Comparison of ENCODE assay signal across 11 cellular contexts in genomic region chr16:23505942-23506605, GRCh38. TPM values are rescaled to one million over a fixed set of nuclear protein-coding genes. Genes with fewer than 3 reads are reported as not detected.
DNase-seq lines count a peak whose midpoint lies in the region; ATAC-seq and TF ChIP-seq lines count a peak whose summit lies in the region.
"Had no signal": no experiment of that assay in that cellular context is flagged by ENCODE, and none has a peak within 500 bp of the region (broad histone marks: within the 10 kb centered on the region; RNA-seq: fewer than 3 reads in every experiment).

No MANE protein-coding gene starts in this region.

- H3K4me1 Mint-ChIP-seq in Caco-2 (ENCODE audit: low read depth, unreplicated experiment): peaks cover 33% of the 10 kb centered on the region
- peaks cover 60 to 63% of the 10 kb centered on the region in 2 experiments for H3K4me1 Mint-ChIP-seq in H9
- peaks cover 33 to 85% (median 71%) of the 10 kb centered on the region in 4 donors for H3K4me1 Mint-ChIP-seq in naive thymus-derived CD8-positive, alpha-beta T cell

- H3K79me1 ChIP-seq in H9 (ENCODE audit: insufficient read depth, low read depth, low read length, poor library complexity, severe bottlenecking): peaks cover 15% of the 10 kb centered on the region

- DNase-seq in Caco-2 (no peak), H9 (no peak), astrocyte of the spinal cord (ENCODE audit: low read depth, low spot score) (peak; percentile 9), transverse colon (no peak), hypothalamus (lab: John Stamatoyannopoulos, UW) (no peak)
- DNase-seq in naive thymus-derived CD8-positive, alpha-beta T cell: no peak
- DNase-seq: activated T-cell treated with anti-CD3 and anti-CD28 coated beads, Interleukin-2, amount 50 U/mL, for 1 hour; DMS53; NCI-H524 treated with DMSO at 0.1 percent for 48 hours had no signal

- no peak overlapping the region for H3K14ac ChIP-seq in H9 (ENCODE audit: insufficient read depth, low read length)

- H3K23ac ChIP-seq in H9 (ENCODE audit: insufficient read length, low read depth, low read length): no peak overlapping the region

- no peak overlapping the region for H3K4me2 ChIP-seq in H9 (ENCODE audit: insufficient read depth, insufficient read length, low read length)

- H3T11ph ChIP-seq in H9 (ENCODE audit: low read length): no peak overlapping the region

- H3K4me3 ChIP-seq in Caco-2 (ENCODE audit: low read depth, low read length): no peak overlapping the region
- no peak overlapping the region for H3K4me3 ChIP-seq in astrocyte of the spinal cord (ENCODE audit: low read depth, low read length)
- H3K4me3 ChIP-seq in transverse colon: no peak overlapping the region

- no peak overlapping the region for H2BK15ac ChIP-seq in H9 (ENCODE audit: low read depth, low read length)

- H4K8ac ChIP-seq in H9 (replicated peaks; ENCODE audit: insufficient read length, low read depth, low read length): no peak overlapping the region

- no peaks in the 10 kb centered on the region for H3K27me3 ChIP-seq in Caco-2 (replicated peaks; ENCODE audit: control insufficient read depth, insufficient read depth, low read length)
- H3K27me3 ChIP-seq in H9 (ENCODE audit: insufficient read depth, low read length): no peaks in the 10 kb centered on the region
- H3K27me3 ChIP-seq in transverse colon: no peaks in the 10 kb centered on the region

- H2BK120ac ChIP-seq in H9 (ENCODE audit: low read depth, low read length, poor library complexity, severe bottlenecking): no peak overlapping the region

- H3K36me3 ChIP-seq in Caco-2 (ENCODE audit: control insufficient read depth, insufficient read depth, low read length): peaks cover 1% of the 10 kb centered on the region
- H3K36me3 ChIP-seq in transverse colon: no peaks in the 10 kb centered on the region

- TF ChIP-seq CTCF in Caco-2 (IDR thresholded peaks at IDR 0.05; ENCODE audit: insufficient read depth in 1 of 2, low read depth in 1 of 2, low read length in 1 of 2, severe bottlenecking in 1 of 2, unreplicated experiment in 1 of 2): no peak
- TF ChIP-seq CTCF in H9 (conservative IDR thresholded peaks at IDR 0.05): no peak
- TF ChIP-seq CTCF in astrocyte of the spinal cord (IDR thresholded peaks at IDR 0.05; ENCODE audit: low read depth, low read length): no peak
- no peak for TF ChIP-seq CTCF in transverse colon (IDR thresholded peaks at IDR 0.05)

- no peak overlapping the region for H3K56ac ChIP-seq in H9 (ENCODE audit: insufficient read length, low read depth, low read length)

- no peak overlapping the region for H3K4ac ChIP-seq in H9 (ENCODE audit: low read depth, low read length)

- CTCF ChIA-PET in Caco-2 (lab: Charles Lee): interaction anchor here (1.2 kb wide), 1 partner anchor 71 kb away, joined by 3 read pairs; no protein-coding TSS in a partner anchor

- H3K36me3 Mint-ChIP-seq in Caco-2 (ENCODE audit: insufficient read depth, unreplicated experiment) (peaks cover 48% of the 10 kb centered on the region), H9 (ENCODE audit: insufficient read depth in 1 of 3, low read depth in 3 of 3) (peaks cover 11 to 38% (median 35%) of the 10 kb centered on the region in 3 experiments; a peak in 6 of 7 replicates)
- H3K36me3 Mint-ChIP-seq in naive thymus-derived CD8-positive, alpha-beta T cell: peaks cover 0 to 10% (median 0%) of the 10 kb centered on the region in 3 donors

- H2BK12ac ChIP-seq in H9 (ENCODE audit: insufficient read length, low read depth, low read length): no peak overlapping the region

- H3K18ac ChIP-seq in H9 (ENCODE audit: insufficient read length, low read depth, low read length): no peak overlapping the region

- POLR2A ChIA-PET in Caco-2 (lab: Charles Lee): interaction anchor here (1.1 kb wide), 1 partner anchor 9 kb away, joined by 13 read pairs; no protein-coding TSS in a partner anchor
- POLR2A ChIA-PET in naive thymus-derived CD8-positive, alpha-beta T cell (lab: Charles Lee): no interaction called here

- TF ChIP-seq EP300 in transverse colon (IDR thresholded peaks at IDR 0.05; ENCODE audit: low read depth): no peak

- no peaks in the 10 kb centered on the region for H4K20me1 ChIP-seq in H9 (ENCODE audit: control insufficient read depth, insufficient read depth, insufficient read length)

- H3K27ac Mint-ChIP-seq in Caco-2 (ENCODE audit: unreplicated experiment) (peak overlapping the region; percentile 58), H9 (peak overlapping the region; percentile 6 to 21 (median 15); a peak in 4 of 7 replicates)
- H3K27ac Mint-ChIP-seq in naive thymus-derived CD8-positive, alpha-beta T cell: peak overlapping the region in 8 of 10 donors; percentile 27 to 87 (median 61)

- H4K5ac ChIP-seq in H9 (ENCODE audit: insufficient read length, low read depth, low read length): no peak overlapping the region

- no CpG with 5 or more reads among the region's 5 CpGs for WGBS in H9 (ENCODE audit: extremely low coverage, insufficient read length, low lambda C conversion rate)
- WGBS in transverse colon (ENCODE audit: low coverage in 1 of 2), 2 donors: 74 to 94% methylated on average over 3 to 5 of the region's 5 CpGs

- H3K4me1 ChIP-seq in Caco-2 (peaks cover 17% of the 10 kb centered on the region), H9 (ENCODE audit: insufficient read depth, low read length) (peaks cover 2% of the 10 kb centered on the region; the same call in 1 of the 2 replicates), transverse colon (peaks cover 7 to 47% (median 30%) of the 10 kb centered on the region in 4 donors)

- peaks cover 50% of the 10 kb centered on the region; the same call in 1 of the 2 replicates for H3K79me2 ChIP-seq in H9 (ENCODE audit: insufficient read depth, low read length)

- no TSS peak for BruUV-seq in Caco-2 (replicated peaks; lab: Mats Ljungman, UMichigan)

- H2AFZ ChIP-seq in H9 (ENCODE audit: low read length): no peak overlapping the region

- H3K4me3 Mint-ChIP-seq in Caco-2 (ENCODE audit: unreplicated experiment) (no peak overlapping the region), H9 (0 out of 5 replicates have a peak overlapping the region, but pooled peaks of 1 of the 2 experiments have one; percentile 2)
- peak overlapping the region in 5 of 10 donors; percentile 3 to 76 (median 22) for H3K4me3 Mint-ChIP-seq in naive thymus-derived CD8-positive, alpha-beta T cell

- no peaks in the 10 kb centered on the region for H3K27me3 Mint-ChIP-seq in Caco-2 (ENCODE audit: insufficient read depth, unreplicated experiment)
- no peaks in the 10 kb centered on the region for H3K27me3 Mint-ChIP-seq in H9 (ENCODE audit: low read depth)
- no peaks in the 10 kb centered on the region for H3K27me3 Mint-ChIP-seq in naive thymus-derived CD8-positive, alpha-beta T cell

- no peak overlapping the region for H2BK5ac ChIP-seq in H9 (ENCODE audit: insufficient read length, low read length)

- H3K27ac ChIP-seq in H9 (ENCODE audit: insufficient read length, low read depth, low read length): no peak overlapping the region
- no peak overlapping the region for H3K27ac ChIP-seq in transverse colon

- H4K91ac ChIP-seq in H9 (ENCODE audit: insufficient read length, low read depth, low read length): no peak overlapping the region

- H3K23me2 ChIP-seq in H9 (ENCODE audit: insufficient read length, low read depth, low read length, poor library complexity, severe bottlenecking): peaks cover 14% of the 10 kb centered on the region

- no peak overlapping the region for H2AK5ac ChIP-seq in H9 (ENCODE audit: insufficient read length, low read length)

- H3K9me3 Mint-ChIP-seq in Caco-2 (ENCODE audit: unreplicated experiment) (peaks cover 6% of the 10 kb centered on the region), H9 (peaks cover 0 to 7% of the 10 kb centered on the region in 2 experiments; a peak in 1 of 5 replicates)
- H3K9me3 Mint-ChIP-seq in naive thymus-derived CD8-positive, alpha-beta T cell: no peaks in the 10 kb centered on the region

- intact Hi-C loops in Caco-2 (cut with micrococcal nuclease; ENCODE audit: unreplicated experiment) (no loop called here), transverse colon (cut with DNase I; ENCODE audit: low total_unique reads) (no loop called here)

- no peak for TF ChIP-seq POLR2A in transverse colon (IDR thresholded peaks at IDR 0.05)

- in situ Hi-C loops in astrocyte of the spinal cord (cut with HindIII; ENCODE audit: low sequenced_read_pairs): no loop called here
- in situ Hi-C loops in transverse colon (cut with MboI; ENCODE audit: low pct_ligation_motif_present in 1 of 4, low pct_unique_long_range_greater_than_20kb in 1 of 4, low sequenced_read_pairs in 3 of 4): no loop called here

- H3K9ac ChIP-seq in H9 (ENCODE audit: extremely low read depth, insufficient read length, low read length): no peak overlapping the region

- H3K9me3 ChIP-seq in Caco-2 (no peaks in the 10 kb centered on the region), H9 (ENCODE audit: control insufficient read depth, low read depth, low read length) (no peaks in the 10 kb centered on the region), transverse colon (no peaks in the 10 kb centered on the region)

- ATAC-seq in naive thymus-derived CD8-positive, alpha-beta T cell: no peak
- ATAC-seq in HG02885 (IDR thresholded peaks at IDR 0.05; ENCODE audit: poor library complexity, unreplicated experiment) (no peak), HG02870 (IDR thresholded peaks at IDR 0.05; ENCODE audit: unreplicated experiment) (no peak)

- H2BK20ac ChIP-seq in H9 (ENCODE audit: low read depth, low read length, poor library complexity, severe bottlenecking): no peak overlapping the region

RNA-seq across cellular contexts. Expression of gene GGA2, which starts 4.2 kb away (rescaled TPM):
- total RNA-seq in Caco-2 (2022) (92.7 and 93.4 TPM in 2 replicates), H9 (2021) (143 TPM in 2 replicates), transverse colon (10 to 100 TPM; 21.7 to 51.8 (median 36.9) TPM)
- 10 to 100 TPM; 87.5 to 94.6 TPM for total RNA-seq in naive thymus-derived CD8-positive, alpha-beta T cell
- 10 to 100 TPM; 37.7 to 56.7 (median 39.4) TPM for polyA plus RNA-seq in naive thymus-derived CD8-positive, alpha-beta T cell

RNA-seq across cellular contexts. Expression of gene EARS2, which starts 51.1 kb away (rescaled TPM):
- total RNA-seq in Caco-2 (2022) (29.6 and 32.4 TPM in 2 replicates), H9 (2021) (50.1 and 51.9 TPM in 2 replicates), transverse colon (10 to 100 TPM in 3 of 4 donors, 1 to 10 TPM in 1; 9.4 to 88.2 (median 14.3) TPM)
- 10 to 100 TPM; 16.9 to 18.1 TPM for total RNA-seq in naive thymus-derived CD8-positive, alpha-beta T cell
- 10 to 100 TPM; 14.1 to 19.9 (median 18.3) TPM for polyA plus RNA-seq in naive thymus-derived CD8-positive, alpha-beta T cell

RNA-seq across cellular contexts. Expression of gene UBFD1, which starts 51.5 kb away (rescaled TPM):
- total RNA-seq in Caco-2 (2022) (78.6 and 83.1 TPM in 2 replicates), H9 (2021) (107 and 112 TPM in 2 replicates), transverse colon (100 to 1,000 TPM in 2 of 4 donors, 10 to 100 TPM in 2; 34.3 to 186 (median 80.6) TPM)
- total RNA-seq in naive thymus-derived CD8-positive, alpha-beta T cell: 10 to 100 TPM; 52.5 to 58.7 TPM
- 10 to 100 TPM; 12.2 to 15.4 (median 12.6) TPM for polyA plus RNA-seq in naive thymus-derived CD8-positive, alpha-beta T cell

RNA-seq across cellular contexts. Expression of gene COG7, which starts 53.1 kb away (rescaled TPM):
- total RNA-seq in Caco-2 (2022) (12.0 and 12.4 TPM in 2 replicates), H9 (2021) (17.5 and 17.9 TPM in 2 replicates), transverse colon (100 to 1,000 TPM in 1 of 4 donors, 10 to 100 TPM in 3; 37.1 to 121 (median 54.6) TPM)
- total RNA-seq in naive thymus-derived CD8-positive, alpha-beta T cell: 10 to 100 TPM; 23.3 to 26.2 TPM
- 10 to 100 TPM in 1 of 3 donors, 1 to 10 TPM in 2; 8.4 to 10.9 (median 9.2) TPM for polyA plus RNA-seq in naive thymus-derived CD8-positive, alpha-beta T cell
